In the genomic region with DNA sequence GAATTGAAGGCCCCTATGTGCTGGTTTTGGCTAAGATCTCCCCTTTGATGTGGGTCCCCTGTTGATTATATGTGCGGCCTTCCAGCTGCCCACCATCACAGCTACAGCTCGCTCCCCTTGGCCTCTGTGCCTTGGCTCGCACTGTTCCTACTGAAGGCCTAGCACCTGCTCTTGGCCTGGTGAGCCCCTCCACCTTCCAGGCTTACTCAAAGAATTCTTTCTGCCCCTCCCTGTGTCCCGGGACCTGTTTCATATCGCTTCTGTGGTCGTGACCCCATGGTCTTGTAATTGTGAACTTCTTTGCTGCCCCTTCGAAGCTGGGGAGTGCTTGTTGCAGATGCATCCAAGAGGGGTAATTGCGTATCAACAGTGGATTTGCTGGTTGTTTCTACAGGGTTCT, we compare ENCODE assay signal across 23 cellular contexts. TPM values are rescaled to one million over a fixed set of nuclear protein-coding genes. Genes with fewer than 3 reads are reported as not detected.
A peak's percentile ranks its signal among the peaks of the same experiment; 100 is the strongest.
DNase-seq lines count a peak whose midpoint lies in the region; ATAC-seq, FAIRE-seq and TF ChIP-seq lines count a peak whose summit lies in the region.
"Had no signal": no experiment of that assay in that cellular context is flagged by ENCODE, and none has a peak within 500 bp of the region (broad histone marks: within the 10 kb centered on the region; RNA-seq: fewer than 3 reads in every experiment).

No MANE protein-coding gene starts in this region.

- H3K79me2 ChIP-seq in HepG2 (ENCODE audit: insufficient read depth, low read length), result no peaks in the 10 kb centered on the region
- no peaks in the 10 kb centered on the region for H3K79me2 ChIP-seq in trophoblast cell (ENCODE audit: control insufficient read depth, insufficient read depth, low read length, poor library complexity)
- no peaks in the 10 kb centered on the region for H3K79me2 ChIP-seq in smooth muscle cell (ENCODE audit: low read depth)

- no peak for FAIRE-seq in HepG2 (lab: Jason Lieb, UNC)
- FAIRE-seq: GM12891, GM18507, H54 had no signal

- peaks cover 39% of the 10 kb centered on the region for H3K36me3 Mint-ChIP-seq in central memory CD8-positive, alpha-beta T cell (ENCODE audit: insufficient read depth)

- H3K27me3 Mint-ChIP-seq in central memory CD8-positive, alpha-beta T cell, result no peaks in the 10 kb centered on the region
- H3K27me3 Mint-ChIP-seq: B cell; CD4-positive, CD25-positive, alpha-beta regulatory T cell had no signal

- H2BK120ac ChIP-seq in trophoblast cell (ENCODE audit: insufficient read depth, low read length, poor library complexity), result no peak overlapping the region

- no peak overlapping the region for H2AK5ac ChIP-seq in trophoblast cell (ENCODE audit: low read length)

- H4K91ac ChIP-seq in trophoblast cell (ENCODE audit: low read depth, low read length), result no peak overlapping the region

- no peak overlapping the region for H3K4ac ChIP-seq in trophoblast cell (ENCODE audit: low read depth, low read length)

- H3K27me3 ChIP-seq in HepG2 (ENCODE audit: control insufficient read depth in 1 of 2, insufficient read depth in 2 of 2, low read length in 2 of 2) (no peaks in the 10 kb centered on the region), right lobe of liver (no peaks in the 10 kb centered on the region), trophoblast cell (ENCODE audit: insufficient read depth, low read length) (no peaks in the 10 kb centered on the region), smooth muscle cell (ENCODE audit: low read depth) (no peaks in the 10 kb centered on the region)
- H3K27me3 ChIP-seq: Peyer's patch had no signal

- no peak overlapping the region for H3K27ac ChIP-seq in HepG2 (ENCODE audit: extremely low read length, insufficient read depth, low read length)
- H3K27ac ChIP-seq in right lobe of liver, result no peak overlapping the region
- H3K27ac ChIP-seq in trophoblast cell (ENCODE audit: low read depth, low read length), result no peak overlapping the region
- H3K27ac ChIP-seq in smooth muscle cell (ENCODE audit: low read depth), result no peak overlapping the region

- POLR2A ChIA-PET in HepG2 (lab: Yijun Ruan, JAX), result interaction anchor here (2.8 kb wide), 1 partner anchor 13 kb away, joined by 33 read pairs; a partner anchor contains a TSS

- H3K4me3 ChIP-seq in HepG2 (replicated peaks in 1 of 3; ENCODE audit: insufficient read depth in 1 of 3, low read depth in 2 of 3, low read length in 3 of 3) (no peak overlapping the region), right lobe of liver (no peak overlapping the region), trophoblast cell (ENCODE audit: low read depth, low read length) (peak overlapping the region; percentile 7), smooth muscle cell (no peak overlapping the region)
- H3K4me3 ChIP-seq: Peyer's patch had no signal

- H3K4me1 ChIP-seq in HepG2 (ENCODE audit: insufficient read depth, low read length) (peaks cover 36% of the 10 kb centered on the region), right lobe of liver (peaks cover 0 to 12% (median 5%) of the 10 kb centered on the region in 4 donors), trophoblast cell (ENCODE audit: control insufficient read depth in 1 of 2, insufficient read depth in 2 of 2, low read length in 2 of 2) (no peaks in the 10 kb centered on the region), smooth muscle cell (ENCODE audit: low read depth) (no peaks in the 10 kb centered on the region)

- TF ChIP-seq POLR2A in HepG2 (IDR thresholded peaks at IDR 0.05; ENCODE audit: insufficient read depth in 1 of 2, low read depth in 2 of 2, low read length in 2 of 2) (no peak), right lobe of liver (IDR thresholded peaks at IDR 0.05) (no peak)

- H4K20me1 ChIP-seq in HepG2 (ENCODE audit: insufficient read depth, low read length), result no peaks in the 10 kb centered on the region
- H4K20me1 ChIP-seq in smooth muscle cell (ENCODE audit: low read depth), result no peaks in the 10 kb centered on the region

- BruUV-seq in HepG2 (replicated peaks; lab: Mats Ljungman, UMichigan), result TSS peak; percentile 32

- no peak overlapping the region for H3K18ac ChIP-seq in trophoblast cell (ENCODE audit: low read length)

- WGBS in HepG2 (ENCODE audit: low lambda C conversion rate), result 96% methylated on average over 8 of the region's 8 CpGs
- 95% methylated on average over 7 of the region's 8 CpGs for WGBS in right lobe of liver (ENCODE audit: insufficient coverage, low coverage, low lambda C conversion rate, missing lambda C conversion rate)
- WGBS in trophoblast cell (ENCODE audit: extremely low coverage, insufficient coverage, insufficient read length), result no CpG with 5 or more reads among the region's 8 CpGs
- 98% methylated on average over 8 of the region's 8 CpGs for WGBS in smooth muscle cell (ENCODE audit: low lambda C conversion rate)

- TF ChIP-seq CTCF in HepG2 (CRISPR knock-in tag; IDR thresholded peaks at IDR 0.05), result no peak
- TF ChIP-seq CTCF in right lobe of liver (IDR thresholded peaks at IDR 0.05), result no peak
- no peak for TF ChIP-seq CTCF in smooth muscle cell (IDR thresholded peaks at IDR 0.05; ENCODE audit: borderline replicate concordance, insufficient read depth, poor library complexity, severe bottlenecking)

- H2AFZ ChIP-seq in HepG2 (ENCODE audit: low read length) (no peak overlapping the region), trophoblast cell (ENCODE audit: insufficient read depth, low read length, poor library complexity) (no peak overlapping the region), smooth muscle cell (ENCODE audit: low read depth) (no peak overlapping the region)

- H3K9me3 ChIP-seq in HepG2 (ENCODE audit: low read length), result no peaks in the 10 kb centered on the region
- H3K9me3 ChIP-seq in right lobe of liver, result no peaks in the 10 kb centered on the region
- no peaks in the 10 kb centered on the region for H3K9me3 ChIP-seq in trophoblast cell (ENCODE audit: insufficient read depth, low read depth, low read length)
- no peaks in the 10 kb centered on the region for H3K9me3 ChIP-seq in smooth muscle cell (replicated peaks; ENCODE audit: low read depth)
- H3K9me3 ChIP-seq: Peyer's patch had no signal

- peaks cover 15% of the 10 kb centered on the region for H3K4me1 Mint-ChIP-seq in central memory CD8-positive, alpha-beta T cell

- ATAC-seq in HepG2 (no peak), right lobe of liver (no peak), GM21723 (IDR thresholded peaks at IDR 0.05; ENCODE audit: unreplicated experiment) (no peak), HG03159 (IDR thresholded peaks at IDR 0.05; ENCODE audit: unreplicated experiment) (no peak)
- no peak for ATAC-seq in central memory CD8-positive, alpha-beta T cell (replicated peaks; ENCODE audit: extremely low read depth, poor library complexity, severe bottlenecking)
- ATAC-seq: Right ventricle myocardium inferior had no signal

- H3K36me3 ChIP-seq in HepG2 (replicated peaks in 1 of 2; ENCODE audit: control insufficient read depth in 1 of 2, insufficient read depth in 2 of 2, low read length in 2 of 2) (peaks cover 10 to 28% of the 10 kb centered on the region in 2 experiments; a peak in 4 of 5 replicates), right lobe of liver (peaks cover 0 to 25% (median 9%) of the 10 kb centered on the region in 4 donors), trophoblast cell (ENCODE audit: control insufficient read depth in 1 of 2, insufficient read depth in 2 of 2, low read length in 2 of 2) (peaks cover 36 to 39% of the 10 kb centered on the region in 2 experiments), smooth muscle cell (ENCODE audit: low read depth) (peaks cover 11% of the 10 kb centered on the region)

- H3K9me3 Mint-ChIP-seq in central memory CD8-positive, alpha-beta T cell, result no peaks in the 10 kb centered on the region
- H3K9me3 Mint-ChIP-seq: CD4-positive, CD25-positive, alpha-beta regulatory T cell had no signal

- no peak for TF ChIP-seq RAD21 in HepG2 (CRISPR knock-in tag; IDR thresholded peaks at IDR 0.05)

- peak overlapping the region; percentile 99 for H3K27ac Mint-ChIP-seq in central memory CD8-positive, alpha-beta T cell (ENCODE audit: low read depth)
- H3K27ac Mint-ChIP-seq: B cell had no signal

- CTCF ChIA-PET in HepG2 (lab: Yijun Ruan, JAX; ENCODE audit: low intra/inter-chr PET ratio, low total read pairs), result no interaction called here

- in situ Hi-C loops in HepG2 (cut with HindIII; ENCODE audit: extremely low pct_ligation_motif_present, low pct_unique_long_range_greater_than_20kb), result no loop called here

- no peak overlapping the region for H2BK12ac ChIP-seq in trophoblast cell (ENCODE audit: low read length)

- H3F3A ChIP-seq in smooth muscle cell (ENCODE audit: low read depth), result no peaks in the 10 kb centered on the region

- TF ChIP-seq EP300 in HepG2 (IDR thresholded peaks at IDR 0.05; ENCODE audit: low read depth in 2 of 2, low read length in 2 of 2) (no peak), HepG2 (CRISPR knock-in tag; IDR thresholded peaks at IDR 0.05; ENCODE audit: borderline replicate concordance) (no peak)

- no peak overlapping the region for H4K8ac ChIP-seq in trophoblast cell (ENCODE audit: low read depth, low read length)

- H3K9ac ChIP-seq in HepG2 (ENCODE audit: insufficient read depth, low read depth, low read length), result no peak overlapping the region
- H3K9ac ChIP-seq in trophoblast cell (ENCODE audit: low read length), result no peak overlapping the region
- no peak overlapping the region for H3K9ac ChIP-seq in smooth muscle cell (ENCODE audit: low read depth)

- no peak overlapping the region for H4K12ac ChIP-seq in trophoblast cell (ENCODE audit: low read depth, low read length)

- no peak overlapping the region for H2BK5ac ChIP-seq in trophoblast cell (ENCODE audit: low read depth, low read length, poor library complexity)

- intact Hi-C loops in HepG2 (cut with micrococcal nuclease; ENCODE audit: unreplicated experiment) (no loop called here), right lobe of liver (cut with DNase I) (no loop called here)

- no peak overlapping the region for H3K14ac ChIP-seq in trophoblast cell (ENCODE audit: low read length)

- H3K4me3 Mint-ChIP-seq in central memory CD8-positive, alpha-beta T cell, result no peak overlapping the region
- H3K4me3 Mint-ChIP-seq: B cell had no signal

- no peak overlapping the region for H3K23ac ChIP-seq in trophoblast cell (ENCODE audit: low read length)

- no peaks in the 10 kb centered on the region for H3K79me1 ChIP-seq in trophoblast cell (ENCODE audit: low read length)

- no peak overlapping the region for H3K4me2 ChIP-seq in HepG2 (ENCODE audit: low read depth, low read length)
- no peak overlapping the region for H3K4me2 ChIP-seq in trophoblast cell (ENCODE audit: low read length)
- H3K4me2 ChIP-seq in smooth muscle cell, result no peak overlapping the region

- no peak for DNase-seq in HepG2 (ENCODE audit: low spot score)
- no peak for DNase-seq in right lobe of liver
- DNase-seq in central memory CD8-positive, alpha-beta T cell (ENCODE audit: low spot score in 2 of 2), result no peak
- DNase-seq in trophoblast cell, result no peak
- DNase-seq in smooth muscle cell (lab: John Stamatoyannopoulos, UW; ENCODE audit: unreplicated experiment), result no peak
- DNase-seq in dermis blood vessel endothelial cell, result no peak
- DNase-seq: Calu3; CD4-positive, CD25-positive, alpha-beta regulatory T cell; IMR-90; Karpas-422; NCI-H1417 treated with DMSO at 0.1 percent for 48 hours; NCI-H187 treated with DMSO at 0.1 percent for 48 hours; NCI-H2227 treated with DMSO at 0.1 percent for 48 hours; NCI-H510A treated with DMSO at 0.1 percent for 48 hours; Peyer's patch had no signal

RNA-seq across cellular contexts. Expression of a gene that starts 12.5 kb away (rescaled TPM):
- total RNA-seq in HepG2 (2016; rRNA removed; fragmentation: Illumina TruSeq; extraction: Trizol) (25.1 and 30.6 TPM in 2 replicates), right lobe of liver (10 to 100 TPM; 22.7 to 42.5 (median 25.0) TPM), smooth muscle cell (15.3 and 15.6 TPM in 2 replicates), dermis blood vessel endothelial cell (24.8 and 37.6 TPM in 2 replicates)
- total RNA-seq in HepG2 (2016; cell fraction: cytosol; rRNA removed; fragmentation: Illumina TruSeq; extraction: Trizol; ENCODE audit: low read depth), result 3.6 and 6.1 TPM in 2 replicates
- 26.6 and 27.5 TPM in 2 replicates for total RNA-seq in HepG2 (2016; cell fraction: insoluble cytoplasmic fraction; rRNA removed; fragmentation: Illumina TruSeq; extraction: Trizol)
- total RNA-seq in HepG2 (2016; cell fraction: membrane; rRNA removed; fragmentation: Illumina TruSeq; extraction: Trizol), result 23.5 and 27.1 TPM in 2 replicates
- total RNA-seq in HepG2 (2016; cell fraction: nucleus; rRNA removed; fragmentation: Illumina TruSeq; extraction: Trizol), result 13.8 and 17.8 TPM in 2 replicates
- polyA plus RNA-seq in HepG2 (2011; rRNA removed) (10.6 and 15.4 TPM in 2 replicates), smooth muscle cell (2.4 and 4.3 TPM in 2 replicates)
- 12.4 and 12.5 TPM in 2 replicates for polyA plus RNA-seq in HepG2 (2011; cell fraction: cytosol; rRNA removed)
- polyA plus RNA-seq in HepG2 (2011; cell fraction: nucleus; rRNA removed), result 13.5 and 14.8 TPM in 2 replicates
- polyA plus RNA-seq in HepG2 (2012), result 13.4 and 14.4 TPM in 2 replicates
- 4.6 and 6.3 TPM in 2 replicates for polyA plus RNA-seq in HepG2 (2016; cell fraction: cytosol; fragmentation: Illumina TruSeq; extraction: Trizol; ENCODE audit: low read depth)
- polyA plus RNA-seq in HepG2 (2016; cell fraction: insoluble cytoplasmic fraction; fragmentation: Illumina TruSeq; extraction: Trizol; ENCODE audit: low read depth), result 25.9 and 26.3 TPM in 2 replicates
- 15.8 and 17.3 TPM in 2 replicates for polyA plus RNA-seq in HepG2 (2016; cell fraction: membrane; fragmentation: Illumina TruSeq; extraction: Trizol; ENCODE audit: low read depth)
- polyA plus RNA-seq in HepG2 (2016; cell fraction: nucleus; fragmentation: Illumina TruSeq; extraction: Trizol; ENCODE audit: insufficient read depth, low read depth), result 17.9 and 18.6 TPM in 2 replicates
- 35.9 and 42.8 TPM in 2 replicates for polyA minus RNA-seq in HepG2 (2011; rRNA and poly(A)+ RNA removed; ENCODE audit: low replicate concordance)
- 9.6 and 11.4 TPM in 2 replicates for polyA minus RNA-seq in HepG2 (2011; cell fraction: cytosol; rRNA and poly(A)+ RNA removed)
- polyA minus RNA-seq in HepG2 (2011; cell fraction: nucleus; rRNA and poly(A)+ RNA removed), result 11.6 and 14.2 TPM in 2 replicates
- 17.5 and 17.8 TPM in 2 replicates for polyA plus RNA-seq in trophoblast cell (2013)

RNA-seq across cellular contexts. Expression of a gene that starts 20.3 kb away (rescaled TPM):
- total RNA-seq in HepG2 (2016; rRNA removed; fragmentation: Illumina TruSeq; extraction: Trizol) (0.17 and 0.35 TPM in 2 replicates), right lobe of liver (1 to 10 TPM in 4 of 6 experiments, under 1 TPM in 2; 0.58 to 4.8 (median 1.7) TPM), smooth muscle cell (0.40 and 1.8 TPM in 2 replicates), dermis blood vessel endothelial cell (1.0 and 1.3 TPM in 2 replicates)
- 0.62 and 0.91 TPM in 2 replicates for total RNA-seq in HepG2 (2016; cell fraction: cytosol; rRNA removed; fragmentation: Illumina TruSeq; extraction: Trizol; ENCODE audit: low read depth)
- 0.09 and 0.39 TPM in 2 replicates for total RNA-seq in HepG2 (2016; cell fraction: insoluble cytoplasmic fraction; rRNA removed; fragmentation: Illumina TruSeq; extraction: Trizol)
- 0.62 and 0.79 TPM in 2 replicates for total RNA-seq in HepG2 (2016; cell fraction: membrane; rRNA removed; fragmentation: Illumina TruSeq; extraction: Trizol)
- 0.34 and 0.53 TPM in 2 replicates for total RNA-seq in HepG2 (2016; cell fraction: nucleus; rRNA removed; fragmentation: Illumina TruSeq; extraction: Trizol)
- polyA plus RNA-seq in HepG2 (2011; rRNA removed) (0.69 and 0.80 TPM in 2 replicates), smooth muscle cell (0.26 and 0.55 TPM in 2 replicates)
- 0.56 and 0.67 TPM in 2 replicates for polyA plus RNA-seq in HepG2 (2011; cell fraction: cytosol; rRNA removed)
- 1.7 and 1.8 TPM in 2 replicates for polyA plus RNA-seq in HepG2 (2011; cell fraction: nucleus; rRNA removed)
- 0.86 and 1.1 TPM in 2 replicates for polyA plus RNA-seq in HepG2 (2012)
- polyA plus RNA-seq in HepG2 (2016; cell fraction: cytosol; fragmentation: Illumina TruSeq; extraction: Trizol; ENCODE audit: low read depth), result 0.73 and 0.76 TPM in 2 replicates
- 0.26 and 0.31 TPM in 2 replicates for polyA plus RNA-seq in HepG2 (2016; cell fraction: insoluble cytoplasmic fraction; fragmentation: Illumina TruSeq; extraction: Trizol; ENCODE audit: low read depth)
- 0.96 and 1.0 TPM in 2 replicates for polyA plus RNA-seq in HepG2 (2016; cell fraction: membrane; fragmentation: Illumina TruSeq; extraction: Trizol; ENCODE audit: low read depth)
- 0.85 and 1.3 TPM in 2 replicates for polyA plus RNA-seq in HepG2 (2016; cell fraction: nucleus; fragmentation: Illumina TruSeq; extraction: Trizol; ENCODE audit: insufficient read depth, low read depth)
- 0.52 and 4.5 TPM in 2 replicates for polyA minus RNA-seq in HepG2 (2011; rRNA and poly(A)+ RNA removed; ENCODE audit: low replicate concordance)
- not detected in 2 replicates for polyA minus RNA-seq in HepG2 (2011; cell fraction: cytosol; rRNA and poly(A)+ RNA removed)
- polyA minus RNA-seq in HepG2 (2011; cell fraction: nucleus; rRNA and poly(A)+ RNA removed), result 0.50 and 0.90 TPM in 2 replicates
- polyA plus RNA-seq in trophoblast cell (2013), result 0.74 and 0.76 TPM in 2 replicates
- total RNA-seq: MCF 10A had no signal

RNA-seq across cellular contexts. Expression of a gene that starts 59.7 kb away (rescaled TPM):
- 32.1 and 41.5 TPM in 2 replicates for total RNA-seq in HepG2 (2016; rRNA removed; fragmentation: Illumina TruSeq; extraction: Trizol)
- 14.5 and 16.4 TPM in 2 replicates for total RNA-seq in HepG2 (2016; cell fraction: cytosol; rRNA removed; fragmentation: Illumina TruSeq; extraction: Trizol; ENCODE audit: low read depth)
- 32.5 and 37.7 TPM in 2 replicates for total RNA-seq in HepG2 (2016; cell fraction: insoluble cytoplasmic fraction; rRNA removed; fragmentation: Illumina TruSeq; extraction: Trizol)
- total RNA-seq in HepG2 (2016; cell fraction: membrane; rRNA removed; fragmentation: Illumina TruSeq; extraction: Trizol), result 29.9 and 37.7 TPM in 2 replicates
- total RNA-seq in HepG2 (2016; cell fraction: nucleus; rRNA removed; fragmentation: Illumina TruSeq; extraction: Trizol), result 12.8 and 15.8 TPM in 2 replicates
- polyA plus RNA-seq in HepG2 (2011; rRNA removed), result 25.6 and 26.3 TPM in 2 replicates
- 24.2 and 27.8 TPM in 2 replicates for polyA plus RNA-seq in HepG2 (2011; cell fraction: cytosol; rRNA removed)
- polyA plus RNA-seq in HepG2 (2011; cell fraction: nucleus; rRNA removed), result 15.2 and 21.0 TPM in 2 replicates
- 22.4 and 23.6 TPM in 2 replicates for polyA plus RNA-seq in HepG2 (2012)
- 10.5 and 15.8 TPM in 2 replicates for polyA plus RNA-seq in HepG2 (2016; cell fraction: cytosol; fragmentation: Illumina TruSeq; extraction: Trizol; ENCODE audit: low read depth)
- 32.8 and 34.6 TPM in 2 replicates for polyA plus RNA-seq in HepG2 (2016; cell fraction: insoluble cytoplasmic fraction; fragmentation: Illumina TruSeq; extraction: Trizol; ENCODE audit: low read depth)
- polyA plus RNA-seq in HepG2 (2016; cell fraction: membrane; fragmentation: Illumina TruSeq; extraction: Trizol; ENCODE audit: low read depth), result 19.7 and 26.1 TPM in 2 replicates
- 22.7 and 24.5 TPM in 2 replicates for polyA plus RNA-seq in HepG2 (2016; cell fraction: nucleus; fragmentation: Illumina TruSeq; extraction: Trizol; ENCODE audit: insufficient read depth, low read depth)
- 4.3 and 19.3 TPM in 2 replicates for polyA minus RNA-seq in HepG2 (2011; rRNA and poly(A)+ RNA removed; ENCODE audit: low replicate concordance)
- 9.7 and 11.2 TPM in 2 replicates for polyA minus RNA-seq in HepG2 (2011; cell fraction: cytosol; rRNA and poly(A)+ RNA removed)
- 6.1 and 8.6 TPM in 2 replicates for polyA minus RNA-seq in HepG2 (2011; cell fraction: nucleus; rRNA and poly(A)+ RNA removed)
- 1 to 10 TPM; 3.2 to 8.9 (median 4.6) TPM for total RNA-seq in right lobe of liver
- 1.2 and 1.3 TPM in 2 replicates for polyA plus RNA-seq in trophoblast cell (2013)
- total RNA-seq in smooth muscle cell, result 0.22 and 2.1 TPM in 2 replicates
- 0.96 and 2.5 TPM in 2 replicates for polyA plus RNA-seq in smooth muscle cell
- total RNA-seq in dermis blood vessel endothelial cell, result 9.0 and 12.9 TPM in 2 replicates
